ENCODE assay signal across 28 cellular contexts in genomic region chr4:20101831-20102230, GRCh38.
"Had no signal": no experiment of that assay in that cellular context is flagged by ENCODE, and none has a peak within 500 bp of the region (broad histone marks: within the 10 kb centered on the region; RNA-seq: fewer than 3 reads in every experiment).

No MANE protein-coding gene starts in this region.

- H3K4me3 Mint-ChIP-seq: stimulated activated effector memory CD8-positive, alpha-beta T cell treated with anti-CD3 and anti-CD28 coated beads, Interleukin-12 subunit alpha, Interleukin-12 subunit beta, amount 100 ng/mL, for 72 hours; stimulated activated memory B cell treated with anti-CD40 and anti-IgM and Interleukin-4, amounts not matched to agents 10 μg/mL and 1 μg/mL and 100 μg/mL, for 72 hours; stimulated activated naive B cell treated with anti-CD40 and anti-IgM and Interleukin-4, amounts not matched to agents 10 μg/mL and 1 μg/mL and 100 μg/mL, for 72 hours; stimulated activated naive CD8-positive, alpha-beta T cell treated with anti-CD3 and anti-CD28 coated beads, Interleukin-15, amount 100 ng/mL, for 72 hours; stimulated activated naive CD8-positive, alpha-beta T cell treated with anti-CD3 and anti-CD28 coated beads, Interleukin-15, Interleukin-2, amounts not matched to agents 100 ng/mL and 50 ng/mL, for 24 hours; type B pancreatic cell had no signal

- H3K27me3 Mint-ChIP-seq: stimulated activated memory B cell treated with anti-CD40 and anti-IgM and Interleukin-4, amounts not matched to agents 10 μg/mL and 1 μg/mL and 100 μg/mL, for 72 hours; stimulated activated naive B cell treated with anti-CD40 and anti-IgM and Interleukin-4, amounts not matched to agents 10 μg/mL and 1 μg/mL and 100 μg/mL, for 72 hours; stimulated activated naive CD8-positive, alpha-beta T cell treated with anti-CD3 and anti-CD28 coated beads, Interleukin-15, amount 100 ng/mL, for 72 hours; stimulated activated naive CD8-positive, alpha-beta T cell treated with anti-CD3 and anti-CD28 coated beads, Interleukin-15, Interleukin-2, amounts not matched to agents 100 ng/mL and 50 ng/mL, for 24 hours; type B pancreatic cell had no signal

- H3K27ac ChIP-seq: stomach, suprapubic skin, testis, thoracic aorta, thyroid gland, tibial artery, tibial nerve, transverse colon, upper lobe of left lung, upper lobe of right lung, uterus, vagina had no signal

- ATAC-seq: stimulated activated effector memory CD8-positive, alpha-beta T cell treated with anti-CD3 and anti-CD28 coated beads, Interleukin-12 subunit alpha, Interleukin-12 subunit beta, amount 100 ng/mL, for 72 hours; stimulated activated memory B cell treated with anti-CD40 and anti-IgM and Interleukin-4, amounts not matched to agents 10 μg/mL and 1 μg/mL and 100 μg/mL, for 72 hours; stimulated activated naive B cell treated with anti-CD40 and anti-IgM and Interleukin-4, amounts not matched to agents 10 μg/mL and 1 μg/mL and 100 μg/mL, for 72 hours; stimulated activated naive CD8-positive, alpha-beta T cell treated with anti-CD3 and anti-CD28 coated beads, Interleukin-15, amount 100 ng/mL, for 72 hours; stimulated activated naive CD8-positive, alpha-beta T cell treated with anti-CD3 and anti-CD28 coated beads, Interleukin-15, Interleukin-2, amounts not matched to agents 100 U/mL and 50 U/mL, for 24 hours; upper lobe of right lung had no signal

- H3K9me3 Mint-ChIP-seq: stimulated activated memory B cell treated with anti-CD40 and anti-IgM and Interleukin-4, amounts not matched to agents 10 μg/mL and 1 μg/mL and 100 μg/mL, for 72 hours; type B pancreatic cell had no signal

- H3K4me1 Mint-ChIP-seq: stimulated activated effector memory CD8-positive, alpha-beta T cell treated with anti-CD3 and anti-CD28 coated beads, Interleukin-12 subunit alpha, Interleukin-12 subunit beta, amount 100 ng/mL, for 72 hours; stimulated activated memory B cell treated with anti-CD40 and anti-IgM and Interleukin-4, amounts not matched to agents 10 μg/mL and 1 μg/mL and 100 μg/mL, for 72 hours; stimulated activated naive B cell treated with anti-CD40 and anti-IgM and Interleukin-4, amounts not matched to agents 10 μg/mL and 1 μg/mL and 100 μg/mL, for 72 hours; stimulated activated naive CD8-positive, alpha-beta T cell treated with anti-CD3 and anti-CD28 coated beads, Interleukin-15, amount 100 ng/mL, for 72 hours had no signal

- DNase-seq: stimulated activated CD4-positive, alpha-beta T cell treated with anti-CD3 and anti-CD28 coated beads, Interleukin-2, amount 100 ng/mL, for 48 hours; stimulated activated CD4-positive, alpha-beta T cell treated with anti-CD3 and anti-CD28 coated beads, Interleukin-4, amount 100 ng/mL, for 1 hour; stimulated activated CD4-positive, alpha-beta T cell treated with anti-CD3 and anti-CD28 coated beads, Interleukin-4, amount 100 ng/mL, for 24 hours; stimulated activated CD4-positive, alpha-beta T cell treated with anti-CD3 and anti-CD28 coated beads, Interleukin-4, amount 100 ng/mL, for 4 hours; stimulated activated CD8-positive, alpha-beta memory T cell treated with anti-CD3 and anti-CD28 coated beads, Interleukin-4, amount 100 ng/mL, for 48 hours; stimulated activated naive B cell treated with anti-CD40 and anti-IgM and Interleukin-4, amounts not matched to agents 10 μg/mL and 1 μg/mL and 100 μg/mL, for 72 hours; stimulated activated naive CD4-positive, alpha-beta T cell; stimulated activated naive CD4-positive, alpha-beta T cell treated with Interleukin-2 at 50 U/mL for 16 hours; stimulated activated naive CD8-positive, alpha-beta T cell treated with anti-CD3 and anti-CD28 coated beads, Interleukin-15, amount 100 ng/mL, for 72 hours; stimulated activated naive CD8-positive, alpha-beta T cell treated with anti-CD3 and anti-CD28 coated beads, Interleukin-15, Interleukin-2, amounts not matched to agents 100 U/mL and 50 U/mL, for 24 hours; stomach; testis; thyroid gland; tibial artery; transverse colon; trophoblast cell; upper lobe of left lung; upper lobe of right lung; uterus had no signal

- FAIRE-seq: urothelium cell line had no signal

- H3K27ac Mint-ChIP-seq: stimulated activated effector memory CD8-positive, alpha-beta T cell treated with anti-CD3 and anti-CD28 coated beads, Interleukin-12 subunit alpha, Interleukin-12 subunit beta, amount 100 ng/mL, for 72 hours; stimulated activated memory B cell treated with anti-CD40 and anti-IgM and Interleukin-4, amounts not matched to agents 10 μg/mL and 1 μg/mL and 100 μg/mL, for 72 hours; stimulated activated naive B cell treated with anti-CD40 and anti-IgM and Interleukin-4, amounts not matched to agents 10 μg/mL and 1 μg/mL and 100 μg/mL, for 72 hours; stimulated activated naive CD8-positive, alpha-beta T cell treated with anti-CD3 and anti-CD28 coated beads, Interleukin-15, amount 100 ng/mL, for 72 hours; stimulated activated naive CD8-positive, alpha-beta T cell treated with anti-CD3 and anti-CD28 coated beads, Interleukin-15, Interleukin-2, amounts not matched to agents 100 ng/mL and 50 ng/mL, for 24 hours; type B pancreatic cell had no signal

- H3K36me3 Mint-ChIP-seq: stimulated activated effector memory CD8-positive, alpha-beta T cell treated with anti-CD3 and anti-CD28 coated beads, Interleukin-12 subunit alpha, Interleukin-12 subunit beta, amount 100 ng/mL, for 72 hours; stimulated activated memory B cell treated with anti-CD40 and anti-IgM and Interleukin-4, amounts not matched to agents 10 μg/mL and 1 μg/mL and 100 μg/mL, for 72 hours; stimulated activated naive B cell treated with anti-CD40 and anti-IgM and Interleukin-4, amounts not matched to agents 10 μg/mL and 1 μg/mL and 100 μg/mL, for 72 hours; type B pancreatic cell had no signal
